In the genomic region with DNA sequence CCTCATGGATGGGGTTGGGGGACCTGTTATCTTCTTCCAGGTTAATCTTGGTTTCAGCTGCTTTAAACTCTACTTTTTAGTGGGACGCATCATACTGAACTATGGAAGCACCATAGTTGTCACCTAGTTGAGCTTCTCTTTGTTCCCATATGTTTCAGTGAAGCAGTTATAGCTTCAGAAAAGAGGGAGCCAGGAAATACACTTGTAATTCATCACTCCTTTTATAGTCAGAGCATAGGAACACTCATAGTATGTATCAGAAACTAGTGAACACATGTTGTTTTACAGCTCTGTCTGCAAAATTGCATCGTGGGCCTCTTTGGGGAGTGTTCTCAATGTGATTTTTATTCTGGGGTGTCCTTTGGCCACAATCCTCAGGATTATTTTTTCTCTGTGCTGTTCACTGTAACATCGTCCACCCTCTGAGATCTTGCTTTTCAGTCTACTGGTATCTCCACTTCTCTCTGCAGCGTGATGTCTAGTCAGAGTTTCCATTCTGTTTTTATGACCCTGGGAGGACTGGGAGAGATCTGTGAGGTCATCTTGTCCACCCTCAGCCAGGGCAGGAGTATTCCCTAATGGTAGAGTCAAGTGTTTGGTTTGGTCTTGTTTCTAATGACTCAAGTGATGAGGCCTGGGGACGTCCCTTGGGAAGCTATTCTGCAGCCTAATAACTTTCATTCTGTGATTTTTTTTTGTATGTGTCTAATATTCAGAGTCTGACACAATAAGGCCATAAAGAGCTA, we compare ENCODE assay signal across 15 cellular contexts.
DNase-seq lines count a peak whose midpoint lies in the region; ATAC-seq, FAIRE-seq and TF ChIP-seq lines count a peak whose summit lies in the region.
"Had no signal": no experiment of that assay in that cellular context is flagged by ENCODE, and none has a peak within 500 bp of the region (broad histone marks: within the 10 kb centered on the region; RNA-seq: fewer than 3 reads in every experiment).

No MANE protein-coding gene starts in this region.

- H3K4me3 ChIP-seq in ACC112 (ENCODE audit: low read depth, low read length) (no peak overlapping the region; the same call in 1 of the 2 replicates), pancreas (no peak overlapping the region), WERI-Rb-1 (ENCODE audit: low read depth, low read length) (no peak overlapping the region)

- H3K9me3 Mint-ChIP-seq in activated T-helper 17 cell treated with anti-CD3 and anti-CD28 coated beads, Interleukin-2, amount 50 U/mL, for 72 hours: no peaks in the 10 kb centered on the region
- no peaks in the 10 kb centered on the region for H3K9me3 Mint-ChIP-seq in progenitor cell of endocrine pancreas (ENCODE audit: low read depth)
- H3K9me3 Mint-ChIP-seq: activated naive CD8-positive, alpha-beta T cell treated with anti-CD3 and anti-CD28 coated beads, Interleukin-2, amount 50 U/mL, for 24 hours had no signal

- DNase-seq in fibroblast of peridontal ligament (ENCODE audit: extremely low read depth) (peak; percentile 16), pancreas (no peak), OCI-M1 (lab: John Stamatoyannopoulos, UW) (no peak), progenitor cell of endocrine pancreas (ENCODE audit: low spot score, unreplicated experiment) (no peak), WERI-Rb-1 (no peak)
- DNase-seq: activated CD8-positive, alpha-beta memory T cell treated with anti-CD3 and anti-CD28 coated beads, Interleukin-2, amount 50 U/mL, for 48 hours; activated naive CD8-positive, alpha-beta T cell treated with anti-CD3 and anti-CD28 coated beads, Interleukin-2, amount 50 U/mL, for 24 hours; DMS79 treated with DMSO at 0.1 percent for 48 hours; effector CD8-positive, alpha-beta T cell; NCI-H146; NCI-H524 treated with DMSO at 0.1 percent for 48 hours had no signal

- no peaks in the 10 kb centered on the region for H3K36me3 Mint-ChIP-seq in activated T-helper 17 cell treated with anti-CD3 and anti-CD28 coated beads, Interleukin-2, amount 50 U/mL, for 72 hours (ENCODE audit: low read depth)
- H3K36me3 Mint-ChIP-seq in progenitor cell of endocrine pancreas (ENCODE audit: insufficient read depth): no peaks in the 10 kb centered on the region
- H3K36me3 Mint-ChIP-seq: IgD-negative memory B cell had no signal

- H3K9me3 ChIP-seq in pancreas (no peaks in the 10 kb centered on the region), WERI-Rb-1 (ENCODE audit: severe bottlenecking) (no peaks in the 10 kb centered on the region)

- intact Hi-C loops in pancreas (cut with DNase I): no loop called here

- no peak overlapping the region for H3K4me3 Mint-ChIP-seq in activated T-helper 17 cell treated with anti-CD3 and anti-CD28 coated beads, Interleukin-2, amount 50 U/mL, for 72 hours
- no peak overlapping the region for H3K4me3 Mint-ChIP-seq in progenitor cell of endocrine pancreas (ENCODE audit: low read depth)
- H3K4me3 Mint-ChIP-seq: activated naive CD8-positive, alpha-beta T cell treated with anti-CD3 and anti-CD28 coated beads, Interleukin-2, amount 50 U/mL, for 24 hours; IgD-negative memory B cell had no signal

- no peak overlapping the region for H2AFZ ChIP-seq in ACC112 (ENCODE audit: low read length, unreplicated experiment)

- H3K27ac ChIP-seq in ACC112 (ENCODE audit: low read depth, low read length) (peak overlapping the region; percentile 88), pancreas (no peak overlapping the region), WERI-Rb-1 (no peak overlapping the region)

- H3K4me1 ChIP-seq in ACC112 (ENCODE audit: control insufficient read depth, insufficient read depth, low read length, unreplicated experiment) (peaks cover 22% of the 10 kb centered on the region), pancreas (no peaks in the 10 kb centered on the region)

- FAIRE-seq in pancreas (lab: Jason Lieb, UNC): no peak

- H3K36me3 ChIP-seq in ACC112 (ENCODE audit: insufficient read depth, low read length): no peaks in the 10 kb centered on the region
- no peaks in the 10 kb centered on the region for H3K36me3 ChIP-seq in pancreas
- H3K36me3 ChIP-seq in WERI-Rb-1: no peaks in the 10 kb centered on the region

- H3K27me3 ChIP-seq in ACC112 (ENCODE audit: insufficient read depth, low read length) (no peaks in the 10 kb centered on the region), pancreas (no peaks in the 10 kb centered on the region), WERI-Rb-1 (ENCODE audit: insufficient read depth, low read depth, severe bottlenecking) (no peaks in the 10 kb centered on the region)

- TF ChIP-seq CTCF in pancreas (IDR thresholded peaks at IDR 0.05): no peak
- TF ChIP-seq CTCF in progenitor cell of endocrine pancreas (IDR thresholded peaks at IDR 0.05; ENCODE audit: unreplicated experiment): no peak
- no peak for TF ChIP-seq CTCF in WERI-Rb-1 (IDR thresholded peaks at IDR 0.05; ENCODE audit: low read depth, low read length)

- H3K4me1 Mint-ChIP-seq in activated T-helper 17 cell treated with anti-CD3 and anti-CD28 coated beads, Interleukin-2, amount 50 U/mL, for 72 hours: no peaks in the 10 kb centered on the region
- no peaks in the 10 kb centered on the region for H3K4me1 Mint-ChIP-seq in progenitor cell of endocrine pancreas (ENCODE audit: low read depth)
- H3K4me1 Mint-ChIP-seq: activated naive CD8-positive, alpha-beta T cell treated with anti-CD3 and anti-CD28 coated beads, Interleukin-2, amount 50 U/mL, for 24 hours had no signal

- peak; percentile 32 for ATAC-seq in activated T-helper 17 cell treated with anti-CD3 and anti-CD28 coated beads, Interleukin-2, amount 50 U/mL, for 72 hours (replicated peaks)
- peak in 3 of 4 donors; percentile 22 to 66 (median 30) for ATAC-seq in pancreas
- ATAC-seq in HG03025 (IDR thresholded peaks at IDR 0.05; ENCODE audit: low FRiP score, unreplicated experiment): no peak
- ATAC-seq: activated naive CD8-positive, alpha-beta T cell treated with anti-CD3 and anti-CD28 coated beads, Interleukin-2, amount 50 U/mL, for 24 hours had no signal

- 77 to 83% methylated on average over 5 of the region's 5 CpGs for WGBS in pancreas, 2 donors

- H3K79me2 ChIP-seq in ACC112 (ENCODE audit: control insufficient read depth, insufficient read depth, low read length, unreplicated experiment): no peaks in the 10 kb centered on the region

- H3K27me3 Mint-ChIP-seq in activated T-helper 17 cell treated with anti-CD3 and anti-CD28 coated beads, Interleukin-2, amount 50 U/mL, for 72 hours: no peaks in the 10 kb centered on the region
- H3K27me3 Mint-ChIP-seq in progenitor cell of endocrine pancreas: no peaks in the 10 kb centered on the region
- H3K27me3 Mint-ChIP-seq: activated naive CD8-positive, alpha-beta T cell treated with anti-CD3 and anti-CD28 coated beads, Interleukin-2, amount 50 U/mL, for 24 hours had no signal

- H3K27ac Mint-ChIP-seq in activated T-helper 17 cell treated with anti-CD3 and anti-CD28 coated beads, Interleukin-2, amount 50 U/mL, for 72 hours: no peak overlapping the region
- no peak overlapping the region for H3K27ac Mint-ChIP-seq in progenitor cell of endocrine pancreas
- H3K27ac Mint-ChIP-seq: activated naive CD8-positive, alpha-beta T cell treated with anti-CD3 and anti-CD28 coated beads, Interleukin-2, amount 50 U/mL, for 24 hours; IgD-negative memory B cell had no signal
